2 cellular contexts compared by ENCODE assay signal in genomic region chr1:150973258-150973825, GRCh38.
TF ChIP-seq lines count a peak whose summit lies in the region.

No MANE protein-coding gene starts in this region.

TF ChIP-seq in H1, 55 proteins besides CTCF, POLR2A, EP300 and RAD21:
- 0 out of 4 replicates have a peak, but pooled peaks of 1 of the 2 experiments have one; percentile 44 for TF ChIP-seq SIN3A (conservative IDR thresholded peaks at IDR 0.05 in 1 of 2, IDR thresholded peaks at IDR 0.05 in 1 of 2; ENCODE audit: low read depth in 1 of 2, low read length in 2 of 2)
- TF ChIP-seq SP1 (IDR thresholded peaks at IDR 0.05; ENCODE audit: low read depth, low read length), result no peak
TF ChIP-seq in H1: peak in this region for 1.

TF ChIP-seq in neural cell, 6 proteins besides CTCF, POLR2A, EP300 and RAD21:
- TF ChIP-seq REST (IDR thresholded peaks at IDR 0.05; ENCODE audit: borderline replicate concordance), result no peak
- no peak for TF ChIP-seq SMC3 (conservative IDR thresholded peaks at IDR 0.05; ENCODE audit: poor library complexity)
- no peak for TF ChIP-seq POLR2AphosphoS5 (IDR thresholded peaks at IDR 0.05)
- TF ChIP-seq EZH2 (IDR thresholded peaks at IDR 0.05; ENCODE audit: borderline replicate concordance, insufficient read depth, low read length, poor library complexity, severe bottlenecking), result no peak
- no peak for TF ChIP-seq TAF1 (IDR thresholded peaks at IDR 0.05; ENCODE audit: low read depth)
- TF ChIP-seq MXI1 (conservative IDR thresholded peaks at IDR 0.05; ENCODE audit: poor library complexity, severe bottlenecking), result no peak
